In genomic region chr3:127894461-127894860, GRCh38 we compare ENCODE assay signal across 16 cellular contexts. TPM values are rescaled to one million over a fixed set of nuclear protein-coding genes. Genes with fewer than 3 reads are reported as not detected.
"Had no signal": no experiment of that assay in that cellular context is flagged by ENCODE, and none has a peak within 500 bp of the region (broad histone marks: within the 10 kb centered on the region; RNA-seq: fewer than 3 reads in every experiment).

No MANE protein-coding gene starts in this region.

- H3K4me3 ChIP-seq: esophagus squamous epithelium, hepatocyte, skin epidermis, stomach, thoracic aorta had no signal

- DNase-seq: effector memory CD8-positive, alpha-beta T cell; esophagus squamous epithelium; foreskin keratinocyte; head of caudate nucleus; kidney glomerular epithelial cell; mesendoderm; naive thymus-derived CD4-positive, alpha-beta T cell; posterior cingulate gyrus; stimulated activated naive CD4-positive, alpha-beta T cell; stomach; substantia nigra; trophoblast cell had no signal

RNA-seq across cellular contexts. Expression of gene KBTBD12, which starts 20.6 kb away (rescaled TPM):
- polyA plus RNA-seq: foreskin keratinocyte; hepatocyte; naive thymus-derived CD4-positive, alpha-beta T cell; neural cell had no signal
